ENCODE assay signal across 17 cellular contexts in the genomic region with DNA sequence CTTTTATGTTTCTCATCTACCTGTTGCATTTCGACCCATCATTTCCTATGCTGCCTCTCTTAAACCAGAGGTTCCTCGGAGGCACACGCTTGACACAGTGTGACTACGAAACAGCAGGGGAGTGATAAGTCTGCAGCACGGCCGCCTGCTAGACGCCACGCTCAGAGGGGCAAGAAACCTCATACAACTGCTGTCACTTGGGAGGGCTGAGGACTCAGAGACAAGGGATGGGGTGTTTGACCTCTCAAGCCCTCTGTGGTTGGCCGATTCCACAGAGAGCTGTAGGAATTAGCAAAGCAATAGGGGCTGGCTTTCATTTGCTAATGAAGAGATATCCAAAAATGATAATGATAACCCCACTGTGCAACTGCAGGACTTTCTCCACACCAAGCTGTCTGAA.
"Had no signal": no experiment of that assay in that cellular context is flagged by ENCODE, and none has a peak within 500 bp of the region (broad histone marks: within the 10 kb centered on the region; RNA-seq: fewer than 3 reads in every experiment).

No MANE protein-coding gene starts in this region.

- H3K27ac Mint-ChIP-seq: activated CD4-positive, alpha-beta T cell treated with anti-CD3 and anti-CD28 coated beads for 36 hours; activated naive CD8-positive, alpha-beta T cell treated with anti-CD3 and anti-CD28 coated beads, Interleukin-2, amount 50 U/mL, for 24 hours; activated T-cell treated with anti-CD3 and anti-CD28 coated beads, Interleukin-2, amount 50 U/mL, for 24 hours had no signal

- H3K27me3 ChIP-seq: brain microvascular endothelial cell, colonic mucosa, foreskin keratinocyte, thyroid gland had no signal

- H3K36me3 Mint-ChIP-seq: activated naive CD4-positive, alpha-beta T cell treated with anti-CD3 and anti-CD28 coated beads, Interleukin-2, amount 10 ng/mL, durations not matched to agents 7 days and 5 days had no signal

- DNase-seq: activated CD4-positive, alpha-beta T cell treated with anti-CD3 and anti-CD28 coated beads for 36 hours; activated CD4-positive, alpha-beta T cell treated with anti-CD3 and anti-CD28 coated beads, Interleukin-2, amount 50 U/mL, for 48 hours; activated naive CD4-positive, alpha-beta T cell treated with anti-CD3 and anti-CD28 coated beads, Interleukin-2, amount 10 ng/mL, durations not matched to agents 7 days and 5 days; activated naive CD8-positive, alpha-beta T cell treated with anti-CD3 and anti-CD28 coated beads, Interleukin-2, amount 50 U/mL, for 24 hours; activated T-cell treated with anti-CD3 and anti-CD28 coated beads, Interleukin-2, amount 50 U/mL, for 24 hours; anterior cingulate cortex; brain microvascular endothelial cell; colonic mucosa; foreskin keratinocyte; hypothalamus; left ventricle myocardium inferior; naive thymus-derived CD8-positive, alpha-beta T cell; nucleus accumbens; stimulated activated naive CD4-positive, alpha-beta T cell treated with Interleukin-2 at 50 U/mL for 16 hours; SW 1271; thyroid gland had no signal

- H3K9me3 ChIP-seq: colonic mucosa, left ventricle myocardium inferior, thyroid gland had no signal

- H3K27me3 Mint-ChIP-seq: activated CD4-positive, alpha-beta T cell treated with anti-CD3 and anti-CD28 coated beads for 36 hours; activated naive CD4-positive, alpha-beta T cell treated with anti-CD3 and anti-CD28 coated beads, Interleukin-2, amount 10 ng/mL, durations not matched to agents 7 days and 5 days; activated naive CD8-positive, alpha-beta T cell treated with anti-CD3 and anti-CD28 coated beads, Interleukin-2, amount 50 U/mL, for 24 hours; activated T-cell treated with anti-CD3 and anti-CD28 coated beads, Interleukin-2, amount 50 U/mL, for 24 hours; central memory CD8-positive, alpha-beta T cell; naive thymus-derived CD8-positive, alpha-beta T cell had no signal

- H3K4me3 ChIP-seq: colonic mucosa, left ventricle myocardium inferior, thyroid gland had no signal

- H3K4me1 ChIP-seq: colonic mucosa, foreskin keratinocyte, left ventricle myocardium inferior had no signal

- H3K4me3 Mint-ChIP-seq: activated CD4-positive, alpha-beta T cell treated with anti-CD3 and anti-CD28 coated beads for 36 hours; activated naive CD4-positive, alpha-beta T cell treated with anti-CD3 and anti-CD28 coated beads, Interleukin-2, amount 10 ng/mL, durations not matched to agents 7 days and 5 days; activated naive CD8-positive, alpha-beta T cell treated with anti-CD3 and anti-CD28 coated beads, Interleukin-2, amount 50 U/mL, for 24 hours; activated T-cell treated with anti-CD3 and anti-CD28 coated beads, Interleukin-2, amount 50 U/mL, for 24 hours had no signal

- H3K9me3 Mint-ChIP-seq: activated naive CD4-positive, alpha-beta T cell treated with anti-CD3 and anti-CD28 coated beads, Interleukin-2, amount 10 ng/mL, durations not matched to agents 7 days and 5 days; activated naive CD8-positive, alpha-beta T cell treated with anti-CD3 and anti-CD28 coated beads, Interleukin-2, amount 50 U/mL, for 24 hours; activated T-cell treated with anti-CD3 and anti-CD28 coated beads, Interleukin-2, amount 50 U/mL, for 24 hours; central memory CD8-positive, alpha-beta T cell; naive thymus-derived CD8-positive, alpha-beta T cell had no signal

- H3K36me3 ChIP-seq: brain microvascular endothelial cell, colonic mucosa, left ventricle myocardium inferior, thyroid gland had no signal

- H3K4me1 Mint-ChIP-seq: activated CD4-positive, alpha-beta T cell treated with anti-CD3 and anti-CD28 coated beads for 36 hours; activated naive CD4-positive, alpha-beta T cell treated with anti-CD3 and anti-CD28 coated beads, Interleukin-2, amount 10 ng/mL, durations not matched to agents 7 days and 5 days; activated naive CD8-positive, alpha-beta T cell treated with anti-CD3 and anti-CD28 coated beads, Interleukin-2, amount 50 U/mL, for 24 hours had no signal

- ATAC-seq: activated CD4-positive, alpha-beta T cell treated with anti-CD3 and anti-CD28 coated beads for 36 hours; activated naive CD8-positive, alpha-beta T cell treated with anti-CD3 and anti-CD28 coated beads, Interleukin-2, amount 50 U/mL, for 24 hours; foreskin keratinocyte; naive thymus-derived CD8-positive, alpha-beta T cell had no signal

- H3K27ac ChIP-seq: brain microvascular endothelial cell, colonic mucosa, foreskin keratinocyte, left ventricle myocardium inferior, thyroid gland had no signal
